11 cellular contexts compared by ENCODE assay signal in the genomic region with DNA sequence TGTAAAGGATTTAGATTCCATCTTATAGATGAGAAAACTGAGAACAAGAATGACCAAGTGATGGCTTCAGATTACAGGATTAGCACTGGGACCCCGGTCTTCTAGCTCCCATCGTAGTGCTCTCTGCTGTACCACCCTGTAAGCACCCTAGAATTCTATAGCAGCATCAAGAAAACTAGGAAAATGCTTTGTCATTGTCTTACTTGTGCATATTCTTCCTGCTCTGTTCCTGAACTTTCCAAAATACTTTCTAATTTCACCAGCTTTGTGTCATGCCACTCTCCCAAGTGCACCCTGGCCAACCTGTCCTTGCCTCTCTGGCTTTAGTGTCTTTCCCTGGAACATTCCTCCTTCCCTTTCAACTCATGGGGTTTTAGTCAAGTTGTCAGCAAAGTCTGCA. TPM values are rescaled to one million over a fixed set of nuclear protein-coding genes. Genes with fewer than 3 reads are reported as not detected.
"Had no signal": no experiment of that assay in that cellular context is flagged by ENCODE, and none has a peak within 500 bp of the region (broad histone marks: within the 10 kb centered on the region; RNA-seq: fewer than 3 reads in every experiment).

No MANE protein-coding gene starts in this region.

- H3K27ac Mint-ChIP-seq: IgD-negative memory B cell had no signal

- H3K4me3 Mint-ChIP-seq: IgD-negative memory B cell had no signal

- H3K4me1 Mint-ChIP-seq: IgD-negative memory B cell had no signal

- ATAC-seq: HepG2 had no signal

- H3K4me2 ChIP-seq: KMS-11 had no signal

- H3K9ac ChIP-seq: KMS-11 had no signal

- FAIRE-seq: HepG2, HTR-8/SVneo had no signal

- H3K27ac ChIP-seq: HL-60, KMS-11 had no signal

- DNase-seq: IMR-90, Karpas-422, Kasumi-1, KBM-7, KG1 had no signal

RNA-seq across cellular contexts. Expression of a gene that starts 39.1 kb away (rescaled TPM):
- total RNA-seq: HepG2, LHCN-M2 had no signal
- polyA plus RNA-seq: HepG2, IgD-negative memory B cell, IMR-90 had no signal
